Comparison of ENCODE assay signal across 8 cellular contexts in genomic region chr5:43036856-43037711, GRCh38. TPM values are rescaled to one million over a fixed set of nuclear protein-coding genes. Genes with fewer than 3 reads are reported as not detected.
DNase-seq lines count a peak whose midpoint lies in the region; ATAC-seq and TF ChIP-seq lines count a peak whose summit lies in the region.

No MANE protein-coding gene starts in this region.

- H3K4me1 Mint-ChIP-seq in CD4-positive, CD25-positive, alpha-beta regulatory T cell, result peaks cover 12 to 47% (median 29%) of the 10 kb centered on the region in 4 donors
- peaks cover 32% of the 10 kb centered on the region for H3K4me1 Mint-ChIP-seq in endodermal cell
- H3K4me1 Mint-ChIP-seq in natural killer cell treated with Interleukin-12 subunit alpha and Interleukin-12 subunit beta and Interleukin-15 and Interleukin-18, amount 100 ng/mL, for 72 hours (ENCODE audit: low read depth in 2 of 2), result peaks cover 36 to 66% of the 10 kb centered on the region in 2 donors

- H3K4me3 ChIP-seq in CD4-positive, CD25-positive, alpha-beta regulatory T cell (ENCODE audit: low read depth, low read length), result peak overlapping the region; percentile 100
- H3K4me3 ChIP-seq in Panc1 (ENCODE audit: low read depth in 2 of 2, low read length in 2 of 2), result peak overlapping the region; percentile 58 to 76
- H3K4me3 ChIP-seq in endodermal cell (ENCODE audit: low read length), result no peak overlapping the region

- intact Hi-C loops in Panc1 (cut with micrococcal nuclease; ENCODE audit: unreplicated experiment), result no loop called here

- no peak for ATAC-seq in CD4-positive, CD25-positive, alpha-beta regulatory T cell (ENCODE audit: low read depth in 2 of 2)
- ATAC-seq in Panc1 (no peak), HG02571 (IDR thresholded peaks at IDR 0.05; ENCODE audit: unreplicated experiment) (no peak), HG03442 (IDR thresholded peaks at IDR 0.05; ENCODE audit: unreplicated experiment) (no peak)
- no peak for ATAC-seq in natural killer cell treated with Interleukin-12 subunit alpha and Interleukin-12 subunit beta and Interleukin-15 and Interleukin-18, amount 100 ng/mL, for 72 hours

- POLR2A ChIA-PET in Panc1 (lab: Charles Lee), result interaction anchor here (0.6 to 1.1 kb wide), 4 partner anchors 28 to 477 kb away, joined by 3 to 6 read pairs (median 5); no protein-coding TSS in a partner anchor

- TF ChIP-seq CTCF in Panc1 (IDR thresholded peaks at IDR 0.05) (no peak), endodermal cell (conservative IDR thresholded peaks at IDR 0.05) (no peak)

- in situ Hi-C loops in Panc1 (cut with HindIII; ENCODE audit: low pct_unique_long_range_greater_than_20kb, low sequenced_read_pairs), result no loop called here

- H3K4me1 ChIP-seq in CD4-positive, CD25-positive, alpha-beta regulatory T cell (ENCODE audit: control insufficient read depth, insufficient read depth, low read length, poor library complexity, severe bottlenecking), result peaks cover 45% of the 10 kb centered on the region
- H3K4me1 ChIP-seq in Panc1 (ENCODE audit: control insufficient read depth, insufficient read depth, low read length) (peaks cover 22% of the 10 kb centered on the region), endodermal cell (ENCODE audit: control insufficient read depth, insufficient read depth, low read length) (peaks cover 4% of the 10 kb centered on the region)

- H3K27me3 ChIP-seq in CD4-positive, CD25-positive, alpha-beta regulatory T cell (ENCODE audit: control insufficient read depth, insufficient read depth, low read length), result no peaks in the 10 kb centered on the region
- H3K27me3 ChIP-seq in Panc1 (ENCODE audit: control insufficient read depth, insufficient read depth, low read length) (no peaks in the 10 kb centered on the region), endodermal cell (ENCODE audit: control insufficient read depth, insufficient read depth, low read length, poor library complexity, severe bottlenecking) (peaks cover 41% of the 10 kb centered on the region)

- 88 to 91% methylated on average over 38 of the region's 38 CpGs for WGBS in endodermal cell (ENCODE audit: insufficient coverage in 1 of 2, insufficient read length in 1 of 2), 2 experiments

- H3K9me3 Mint-ChIP-seq in CD4-positive, CD25-positive, alpha-beta regulatory T cell, result peaks cover 0 to 4% (median 0%) of the 10 kb centered on the region in 7 donors
- H3K9me3 Mint-ChIP-seq in endodermal cell, result peaks cover 2% of the 10 kb centered on the region
- no peaks in the 10 kb centered on the region for H3K9me3 Mint-ChIP-seq in natural killer cell treated with Interleukin-12 subunit alpha and Interleukin-12 subunit beta and Interleukin-15 and Interleukin-18, amount 100 ng/mL, for 72 hours

- H3K9me3 ChIP-seq in CD4-positive, CD25-positive, alpha-beta regulatory T cell (ENCODE audit: control insufficient read depth in 2 of 2, low read length in 2 of 2), result no peaks in the 10 kb centered on the region
- H3K9me3 ChIP-seq in Panc1 (ENCODE audit: control insufficient read depth, insufficient read depth, low read depth, low read length) (no peaks in the 10 kb centered on the region), endodermal cell (ENCODE audit: control insufficient read depth, low read length) (no peaks in the 10 kb centered on the region)

- no peak overlapping the region for H3K9ac ChIP-seq in endodermal cell (ENCODE audit: extremely low read depth, low read length, poor library complexity, severe bottlenecking)

- no peak for DNase-seq in CD4-positive, CD25-positive, alpha-beta regulatory T cell
- DNase-seq in Panc1 (ENCODE audit: low read depth, low spot score), result peak; percentile 46
- DNase-seq in endodermal cell, result peak; percentile 72
- DNase-seq in natural killer cell treated with Interleukin-12 subunit alpha and Interleukin-12 subunit beta and Interleukin-15 and Interleukin-18, amount 100 ng/mL, for 72 hours (ENCODE audit: low spot score), result no peak
- DNase-seq in hippocampal formation (lab: John Stamatoyannopoulos, UW), result no peak
- no peak for DNase-seq in NCI-H69 (lab: John Stamatoyannopoulos, UW)

- peak overlapping the region; percentile 95 for H3K27ac ChIP-seq in CD4-positive, CD25-positive, alpha-beta regulatory T cell (ENCODE audit: insufficient read depth, low read length, poor library complexity, severe bottlenecking)
- H3K27ac ChIP-seq in Panc1 (ENCODE audit: low read length) (peak overlapping the region; percentile 99), endodermal cell (ENCODE audit: low read depth, low read length) (no peak overlapping the region)

- H3K27ac Mint-ChIP-seq in CD4-positive, CD25-positive, alpha-beta regulatory T cell, result peak overlapping the region; percentile 93 to 99 (median 97)
- H3K27ac Mint-ChIP-seq in endodermal cell, result no peak overlapping the region
- H3K27ac Mint-ChIP-seq in natural killer cell treated with Interleukin-12 subunit alpha and Interleukin-12 subunit beta and Interleukin-15 and Interleukin-18, amount 100 ng/mL, for 72 hours, result peak overlapping the region; percentile 92 to 98

- peak overlapping the region; percentile 90 to 100 (median 94) for H3K4me3 Mint-ChIP-seq in CD4-positive, CD25-positive, alpha-beta regulatory T cell
- no peak overlapping the region for H3K4me3 Mint-ChIP-seq in endodermal cell
- H3K4me3 Mint-ChIP-seq in natural killer cell treated with Interleukin-12 subunit alpha and Interleukin-12 subunit beta and Interleukin-15 and Interleukin-18, amount 100 ng/mL, for 72 hours, result peak overlapping the region; percentile 96

- no peaks in the 10 kb centered on the region for H3K36me3 ChIP-seq in CD4-positive, CD25-positive, alpha-beta regulatory T cell (ENCODE audit: control insufficient read depth, insufficient read depth, low read length)
- H3K36me3 ChIP-seq in Panc1 (ENCODE audit: control insufficient read depth, insufficient read depth, low read length), result 0 out of 2 replicates have a peak, but pooled peaks cover 2% of the 10 kb centered on the region
- H3K36me3 ChIP-seq in endodermal cell (ENCODE audit: control insufficient read depth, insufficient read depth, low read length), result no peaks in the 10 kb centered on the region

- peaks cover 7% of the 10 kb centered on the region for H3K36me3 Mint-ChIP-seq in CD4-positive, CD25-positive, alpha-beta regulatory T cell
- peaks cover 5% of the 10 kb centered on the region for H3K36me3 Mint-ChIP-seq in endodermal cell (ENCODE audit: low read depth)
- no peaks in the 10 kb centered on the region for H3K36me3 Mint-ChIP-seq in natural killer cell treated with Interleukin-12 subunit alpha and Interleukin-12 subunit beta and Interleukin-15 and Interleukin-18, amount 100 ng/mL, for 72 hours

- BruUV-seq in Panc1 (replicated peaks; lab: Mats Ljungman, UMichigan), result no TSS peak

- peaks cover 17% of the 10 kb centered on the region for H3K27me3 Mint-ChIP-seq in CD4-positive, CD25-positive, alpha-beta regulatory T cell
- H3K27me3 Mint-ChIP-seq in endodermal cell (ENCODE audit: insufficient read depth), result peaks cover 70% of the 10 kb centered on the region
- no peaks in the 10 kb centered on the region for H3K27me3 Mint-ChIP-seq in natural killer cell treated with Interleukin-12 subunit alpha and Interleukin-12 subunit beta and Interleukin-15 and Interleukin-18, amount 100 ng/mL, for 72 hours

- CTCF ChIA-PET in Panc1 (lab: Charles Lee), result interaction anchor here (0.5 to 2.1 kb wide), 3 partner anchors 17 to 125 kb away, joined by 3 to 5 read pairs (median 3); no protein-coding TSS in a partner anchor

RNA-seq across cellular contexts. Expression of gene ANXA2R, which starts 3.0 kb away (rescaled TPM):
- 38.7 TPM for total RNA-seq in CD4-positive, CD25-positive, alpha-beta regulatory T cell
- polyA plus RNA-seq in CD4-positive, CD25-positive, alpha-beta regulatory T cell, result 10 to 100 TPM; 35.8 to 69.7 (median 55.7) TPM
- total RNA-seq in Panc1 (2021; ENCODE audit: unreplicated experiment) (6.2 TPM), endodermal cell (under 1 TPM; 0.73 to 0.97 TPM)
- polyA plus RNA-seq in Panc1 (2012; ENCODE audit: insufficient read length), result 4.0 TPM
- polyA plus RNA-seq in endodermal cell (2013, experiment 1 of 2), result 1.5 TPM
- 0.91 TPM for polyA plus RNA-seq in endodermal cell (2013, experiment 2 of 2)
- total RNA-seq in natural killer cell treated with Interleukin-12 subunit alpha and Interleukin-12 subunit beta and Interleukin-15 and Interleukin-18, amount 100 ng/mL, for 72 hours, result 1 to 10 TPM; 4.8 to 6.9 TPM

Comparison
In these comparisons a context has a peak if more than half of its experiments do, and no peak if none do; other contexts are left out.
1. DNase-seq: peak in Panc1 (single experiment) and endodermal cell (single experiment); none in CD4-positive, CD25-positive, alpha-beta regulatory T cell (0 of 3), natural killer cell treated with Interleukin-12 subunit alpha and Interleukin-12 subunit beta and Interleukin-15 and Interleukin-18, amount 100 ng/mL, for 72 hours (single experiment), hippocampal formation (0 of 2) and NCI-H69 (single experiment).